20 cellular contexts compared by ENCODE assay signal in the genomic region with DNA sequence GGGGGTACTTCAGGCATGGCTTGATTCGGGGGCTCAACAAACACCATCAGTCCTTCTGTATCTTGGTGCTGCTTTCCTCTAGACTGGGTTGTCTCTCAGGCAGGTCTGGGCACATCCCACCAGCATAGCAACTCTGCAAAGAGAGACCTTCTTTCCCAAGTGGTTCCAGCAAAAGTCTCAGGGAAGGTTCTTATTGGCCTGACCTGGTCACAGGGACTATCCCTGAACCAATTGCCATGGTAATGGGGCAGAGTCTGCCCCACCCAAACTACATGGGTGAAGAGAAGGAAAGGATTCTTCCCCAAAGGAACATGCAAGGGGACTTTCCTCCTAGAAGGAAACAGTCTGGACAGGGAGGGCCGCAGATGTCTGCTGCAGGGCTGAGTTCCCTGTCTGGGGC.
A peak's percentile ranks its signal among the peaks of the same experiment; 100 is the strongest.
DNase-seq lines count a peak whose midpoint lies in the region; ATAC-seq, FAIRE-seq and TF ChIP-seq lines count a peak whose summit lies in the region.
"Had no signal": no experiment of that assay in that cellular context is flagged by ENCODE, and none has a peak within 500 bp of the region (broad histone marks: within the 10 kb centered on the region; RNA-seq: fewer than 3 reads in every experiment).

No MANE protein-coding gene starts in this region.

- H3K4me3 ChIP-seq in A549: no peak overlapping the region
- H3K4me3 ChIP-seq in DND-41 (ENCODE audit: low read depth in 1 of 2, low read length in 2 of 2): no peak overlapping the region
- H3K4me3 ChIP-seq in WERI-Rb-1 (ENCODE audit: low read depth, low read length): no peak overlapping the region
- no peak overlapping the region for H3K4me3 ChIP-seq in keratinocyte (ENCODE audit: control insufficient read depth in 2 of 3, extremely low read depth in 1 of 3, insufficient read depth in 2 of 3, low read depth in 1 of 3, low read length in 3 of 3)

- TF ChIP-seq EP300 in A549 (IDR thresholded peaks at IDR 0.05): no peak

- peak overlapping the region in 1 of 2 experiments; percentile 51; a peak in 2 of 6 replicates for H3K27ac ChIP-seq in A549
- H3K27ac ChIP-seq in DND-41 (ENCODE audit: low read length): 0 out of 2 replicates have a peak overlapping the region, but pooled peaks have one; percentile 38
- peak overlapping the region; percentile 23 for H3K27ac ChIP-seq in WERI-Rb-1
- no peak overlapping the region for H3K27ac ChIP-seq in keratinocyte (ENCODE audit: control insufficient read depth, insufficient read depth, low read length)

- no peak overlapping the region for H3K4me2 ChIP-seq in A549
- H3K4me2 ChIP-seq in DND-41 (ENCODE audit: insufficient read depth, low read length): no peak overlapping the region
- H3K4me2 ChIP-seq in keratinocyte (ENCODE audit: control insufficient read depth, extremely low read depth, insufficient read depth, low read depth, low read length): no peak overlapping the region

- H3K9ac ChIP-seq in DND-41 (ENCODE audit: low read depth, low read length): no peak overlapping the region
- H3K9ac ChIP-seq in keratinocyte (ENCODE audit: control insufficient read depth, extremely low read depth, insufficient read depth, low read length): no peak overlapping the region

- dilution Hi-C loops in keratinocyte (cut with MboI; ENCODE audit: extremely low pct_ligation_motif_present, low sequenced_read_pairs): no loop called here

- peaks cover 22% of the 10 kb centered on the region for H3K4me1 ChIP-seq in A549
- peaks cover 56% of the 10 kb centered on the region for H3K4me1 ChIP-seq in DND-41 (ENCODE audit: insufficient read depth, low read length)
- peaks cover 45% of the 10 kb centered on the region for H3K4me1 ChIP-seq in keratinocyte (ENCODE audit: control insufficient read depth, extremely low read depth, insufficient read depth, low read length)

- WGBS in A549 (ENCODE audit: missing lambda C conversion rate): 97% methylated on average over 2 of the region's 2 CpGs

- no peaks in the 10 kb centered on the region for H3K27me3 ChIP-seq in DND-41 (ENCODE audit: insufficient read depth, low read length, poor library complexity)
- H3K27me3 ChIP-seq in WERI-Rb-1 (ENCODE audit: insufficient read depth, low read depth, severe bottlenecking): no peaks in the 10 kb centered on the region
- peaks cover under 1% of the 10 kb centered on the region for H3K27me3 ChIP-seq in keratinocyte (ENCODE audit: control insufficient read depth, extremely low read depth, insufficient read depth, low read length)

- DNase-seq in A549 (ENCODE audit: low read depth in 1 of 2, low spot score in 1 of 2) (no peak), DND-41 (no peak), WERI-Rb-1 (no peak), keratinocyte (ENCODE audit: low read depth, low spot score) (no peak), NOMO-1 treated with DMSO at 0.1 percent for 48 hours (lab: John Stamatoyannopoulos, UW; ENCODE audit: unreplicated experiment) (no peak), NCI-H345 treated with DMSO at 0.1 percent for 48 hours (lab: John Stamatoyannopoulos, UW; ENCODE audit: unreplicated experiment) (no peak)
- no peak for DNase-seq in stimulated activated naive CD4-positive, alpha-beta T cell treated with Interleukin-2 at 50 U/mL for 16 hours (lab: John Stamatoyannopoulos, UW)
- DNase-seq: Caco-2; CD4-positive, CD25-positive, alpha-beta regulatory T cell; GOT3; HFFc6; NCI-H1048; NCI-H1436 treated with DMSO at 0.1 percent for 48 hours; NCI-H2029 treated with DMSO at 0.1 percent for 48 hours; NCI-H2227 treated with DMSO at 0.1 percent for 48 hours; NCI-H526; SIG-M5; SW 1271 had no signal

- no peaks in the 10 kb centered on the region for H3K9me1 ChIP-seq in keratinocyte (ENCODE audit: control insufficient read depth, extremely low read depth, insufficient read depth, low read length)

- CTCF ChIA-PET in A549 (lab: Yijun Ruan, JAX): no interaction called here

- FAIRE-seq in A549 (lab: Jason Lieb, UNC) (no peak), keratinocyte (lab: Jason Lieb, UNC) (peak; percentile 32)
- FAIRE-seq: G401.6, HepG2 had no signal

- H2AFZ ChIP-seq in DND-41 (ENCODE audit: low read depth, low read length) (no peak overlapping the region), keratinocyte (ENCODE audit: control insufficient read depth, low read length) (no peak overlapping the region)

- POLR2A ChIA-PET in A549 (lab: Yijun Ruan, JAX): interaction anchor here (0.7 kb wide), 1 partner anchor 28 kb away, joined by 11 read pairs; no protein-coding TSS in a partner anchor

- ATAC-seq in A549: peak in 1 of 2 experiments; percentile 30; a peak in 3 of 6 replicates
- ATAC-seq in DND-41 (ENCODE audit: insufficient read depth, low read depth): no peak
- ATAC-seq: HepG2 had no signal

- H3K79me2 ChIP-seq in DND-41 (ENCODE audit: insufficient read depth, low read length) (no peaks in the 10 kb centered on the region), keratinocyte (ENCODE audit: control insufficient read depth, insufficient read depth, low read length) (no peaks in the 10 kb centered on the region)

- H3K36me3 ChIP-seq in DND-41 (ENCODE audit: insufficient read depth, low read length): no peaks in the 10 kb centered on the region; the same call in 1 of the 2 replicates
- no peaks in the 10 kb centered on the region for H3K36me3 ChIP-seq in WERI-Rb-1
- H3K36me3 ChIP-seq in keratinocyte (ENCODE audit: control insufficient read depth in 2 of 2, extremely low read depth in 1 of 2, insufficient read depth in 2 of 2, low read length in 2 of 2): no peaks in the 10 kb centered on the region

- TF ChIP-seq CTCF in A549 (IDR thresholded peaks at IDR 0.05) (no peak), DND-41 (IDR thresholded peaks at IDR 0.05; ENCODE audit: borderline replicate concordance, extremely low read depth, low read length, poor library complexity, severe bottlenecking) (no peak), WERI-Rb-1 (IDR thresholded peaks at IDR 0.05; ENCODE audit: low read depth, low read length) (no peak), keratinocyte (optimal IDR thresholded peaks at IDR 0.05 in 1 of 3, IDR thresholded peaks at IDR 0.05 in 1 of 3, conservative IDR thresholded peaks at IDR 0.05 in 1 of 3; ENCODE audit: extremely low read depth in 1 of 3, insufficient read depth in 2 of 3, low read length in 3 of 3) (no peak)

- no peak for TF ChIP-seq POLR2A in A549 (IDR thresholded peaks at IDR 0.05; ENCODE audit: low read length)

- H3K9me3 ChIP-seq in A549: peaks cover 7% of the 10 kb centered on the region; the same call in 2 of the 3 replicates
- peaks cover 8% of the 10 kb centered on the region for H3K9me3 ChIP-seq in DND-41 (ENCODE audit: insufficient read depth, low read length, severe bottlenecking)
- peaks cover 15% of the 10 kb centered on the region for H3K9me3 ChIP-seq in WERI-Rb-1 (ENCODE audit: severe bottlenecking)
- no peaks in the 10 kb centered on the region for H3K9me3 ChIP-seq in keratinocyte (ENCODE audit: control insufficient read depth, low read depth, low read length)

- no peak for TF ChIP-seq RAD21 in A549 (conservative IDR thresholded peaks at IDR 0.05 in 1 of 2, IDR thresholded peaks at IDR 0.05 in 1 of 2)

- H4K20me1 ChIP-seq in DND-41 (ENCODE audit: insufficient read depth, low read length) (no peaks in the 10 kb centered on the region), keratinocyte (ENCODE audit: control insufficient read depth, extremely low read depth, insufficient read depth, low read length) (no peaks in the 10 kb centered on the region)

TF ChIP-seq in A549, 52 proteins besides CTCF, POLR2A, EP300 and RAD21:
- TF ChIP-seq, protein P1, sequence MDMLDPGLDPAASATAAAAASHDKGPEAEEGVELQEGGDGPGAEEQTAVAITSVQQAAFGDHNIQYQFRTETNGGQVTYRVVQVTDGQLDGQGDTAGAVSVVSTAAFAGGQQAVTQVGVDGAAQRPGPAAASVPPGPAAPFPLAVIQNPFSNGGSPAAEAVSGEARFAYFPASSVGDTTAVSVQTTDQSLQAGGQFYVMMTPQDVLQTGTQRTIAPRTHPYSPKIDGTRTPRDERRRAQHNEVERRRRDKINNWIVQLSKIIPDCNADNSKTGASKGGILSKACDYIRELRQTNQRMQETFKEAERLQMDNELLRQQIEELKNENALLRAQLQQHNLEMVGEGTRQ (IDR thresholded peaks at IDR 0.05): 0 out of 2 replicates have a peak, but pooled peaks have one; percentile 18
- no peak for TF ChIP-seq HOXA7 (CRISPR knock-in tag; IDR thresholded peaks at IDR 0.05)
TF ChIP-seq in A549: peak in this region for 1.
